ENCODE assay signal across 38 cellular contexts in the genomic region with DNA sequence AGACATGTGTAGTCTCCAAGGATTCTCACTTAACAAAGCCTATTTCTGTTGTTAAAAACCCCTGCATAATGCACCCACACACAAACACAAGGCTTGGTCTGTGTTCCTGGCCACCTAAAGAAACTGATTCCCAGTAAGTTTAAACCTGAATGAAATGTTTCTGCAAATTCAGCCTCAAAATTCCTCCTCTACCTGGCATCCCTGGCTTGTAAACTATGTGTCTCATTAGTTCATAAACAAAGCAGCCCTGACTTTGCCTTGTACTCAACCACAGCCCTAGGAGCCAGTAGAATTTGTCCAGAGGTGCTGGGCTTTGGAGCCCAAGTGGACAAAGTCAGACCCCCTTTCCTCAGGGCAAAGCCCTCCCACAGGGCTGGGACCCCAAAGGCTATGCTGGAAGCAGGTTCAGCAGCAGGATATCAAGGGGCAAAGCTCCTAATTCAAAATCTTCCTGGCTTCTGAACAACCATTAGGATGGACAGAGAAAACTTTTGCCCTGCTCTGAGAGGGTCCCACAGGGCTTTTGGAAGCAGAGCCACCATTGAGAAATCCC. TPM values are rescaled to one million over a fixed set of nuclear protein-coding genes. Genes with fewer than 3 reads are reported as not detected.
"Had no signal": no experiment of that assay in that cellular context is flagged by ENCODE, and none has a peak within 500 bp of the region (broad histone marks: within the 10 kb centered on the region; RNA-seq: fewer than 3 reads in every experiment).

No MANE protein-coding gene starts in this region.

- H3K9me3 ChIP-seq: ascending aorta, SJCRH30 had no signal

- H3K4me2 ChIP-seq: PC-9 had no signal

- H3K27me3 ChIP-seq: SJCRH30 had no signal

- ATAC-seq: activated CD4-positive, alpha-beta T cell treated with anti-CD3 and anti-CD28 coated beads for 36 hours; activated CD4-positive, CD25-positive, alpha-beta regulatory T cell treated with anti-CD3 and anti-CD28 coated beads, Interleukin-2, amount 50 U/mL, for 24 hours; activated CD8-positive, alpha-beta T cell treated with anti-CD3 and anti-CD28 coated beads, Interleukin-2, amount 10 ng/mL, durations not matched to agents 7 days and 5 days; activated T-cell treated with anti-CD3 and anti-CD28 coated beads, Interleukin-2, amount 50 U/mL, for 4 hours; WTC11 had no signal

- H3K27ac ChIP-seq: ascending aorta, cardiac muscle cell, PC-9, SJCRH30 had no signal

- H3K4me1 ChIP-seq: SJCRH30 had no signal

- H2AFZ ChIP-seq: PC-9 had no signal

- H3K36me3 ChIP-seq: ascending aorta, cardiac muscle cell, SJCRH30 had no signal

- FAIRE-seq: RCC 7860, TTC549 had no signal

- DNase-seq: activated CD4-positive, alpha-beta T cell treated with anti-CD3 and anti-CD28 coated beads for 36 hours; activated CD4-positive, alpha-beta T cell treated with anti-CD3 and anti-CD28 coated beads, Interleukin-2, amount 10 ng/mL, durations not matched to agents 7 days and 5 days; activated CD4-positive, alpha-beta T cell treated with anti-CD3 and anti-CD28 coated beads, Interleukin-2, amount 50 U/mL, for 48 hours; activated CD8-positive, alpha-beta memory T cell treated with anti-CD3 and anti-CD28 coated beads, Interleukin-2, amount 50 U/mL, for 4 hours; activated CD8-positive, alpha-beta T cell treated with anti-CD3 and anti-CD28 coated beads, Interleukin-2, amount 10 ng/mL, durations not matched to agents 7 days and 5 days; activated naive CD4-positive, alpha-beta T cell; activated naive CD4-positive, alpha-beta T cell treated with anti-CD3 and anti-CD28 coated beads, Interleukin-2, amount 50 U/mL, for 16 hours; activated naive CD8-positive, alpha-beta T cell treated with anti-CD3 and anti-CD28 coated beads for 36 hours; activated T-cell treated with anti-CD3 and anti-CD28 coated beads for 4 hours; activated T-cell treated with anti-CD3 and anti-CD28 coated beads, Interleukin-2, amount 50 U/mL, for 4 hours; amygdala; Karpas-422; KBM-7; NCI-H1048; NCI-H1105 treated with DMSO at 0.1 percent for 48 hours; NCI-H1436; NCI-H1694; NCI-H2029; NCI-H2107; NCI-H2171; NCI-H510A; NCI-H526; NCI-H748 treated with DMSO at 0.1 percent for 48 hours; PC-9; SHP77; SJCRH30 had no signal

- H3K4me3 ChIP-seq: ascending aorta, cardiac muscle cell, PC-9, SJCRH30, SK-N-MC had no signal

RNA-seq across cellular contexts. Expression of a gene that starts 2.6 kb away (rescaled TPM):
- total RNA-seq: activated CD4-positive, alpha-beta T cell treated with anti-CD3 and anti-CD28 coated beads for 36 hours; activated CD4-positive, alpha-beta T cell treated with anti-CD3 and anti-CD28 coated beads, Interleukin-2, amount 10 ng/mL, durations not matched to agents 7 days and 5 days; activated CD8-positive, alpha-beta T cell treated with anti-CD3 and anti-CD28 coated beads, Interleukin-2, amount 10 ng/mL, durations not matched to agents 7 days and 5 days; activated naive CD8-positive, alpha-beta T cell treated with anti-CD3 and anti-CD28 coated beads for 36 hours; activated T-cell treated with anti-CD3 and anti-CD28 coated beads, Interleukin-2, amount 50 U/mL, for 4 hours; activated T-helper 1 cell treated with anti-CD3 and anti-CD28 coated beads, Interleukin-12 subunit alpha, Interleukin-12 subunit beta, Interleukin-2, Interleukin-4 antibody, amounts not matched to agents 30 ng/mL and 10 ng/mL and 1 ng/mL, durations not matched to agents 14 hours and 24 hours and 36 hours; ascending aorta; cardiac muscle cell; MCF 10A; OCI-LY7; PC-9; T-helper 1 cell treated with Interleukin-12 subunit alpha and Interleukin-12 subunit beta and Interleukin-4 antibody, amounts not matched to agents 30 ng/mL and 1 ng/mL, for 36 hours; WTC11 had no signal
- polyA plus RNA-seq: cardiac muscle cell, IgD-negative memory B cell had no signal

RNA-seq across cellular contexts. Expression of a gene that starts 6.2 kb away (rescaled TPM):
- total RNA-seq: activated CD4-positive, alpha-beta T cell treated with anti-CD3 and anti-CD28 coated beads for 36 hours; activated CD4-positive, alpha-beta T cell treated with anti-CD3 and anti-CD28 coated beads, Interleukin-2, amount 10 ng/mL, durations not matched to agents 7 days and 5 days; activated CD8-positive, alpha-beta T cell treated with anti-CD3 and anti-CD28 coated beads, Interleukin-2, amount 10 ng/mL, durations not matched to agents 7 days and 5 days; activated naive CD8-positive, alpha-beta T cell treated with anti-CD3 and anti-CD28 coated beads for 36 hours; activated T-cell treated with anti-CD3 and anti-CD28 coated beads, Interleukin-2, amount 50 U/mL, for 4 hours; activated T-helper 1 cell treated with anti-CD3 and anti-CD28 coated beads, Interleukin-12 subunit alpha, Interleukin-12 subunit beta, Interleukin-2, Interleukin-4 antibody, amounts not matched to agents 30 ng/mL and 10 ng/mL and 1 ng/mL, durations not matched to agents 14 hours and 24 hours and 36 hours; ascending aorta; MCF 10A; OCI-LY7; PC-9; SJCRH30; T-helper 1 cell treated with Interleukin-12 subunit alpha and Interleukin-12 subunit beta and Interleukin-4 antibody, amounts not matched to agents 30 ng/mL and 1 ng/mL, for 36 hours; WTC11 had no signal
- polyA plus RNA-seq: IgD-negative memory B cell had no signal

RNA-seq across cellular contexts. Expression of a gene that starts 9.7 kb away (rescaled TPM):
- total RNA-seq: activated CD4-positive, alpha-beta T cell treated with anti-CD3 and anti-CD28 coated beads for 36 hours; activated CD4-positive, alpha-beta T cell treated with anti-CD3 and anti-CD28 coated beads, Interleukin-2, amount 10 ng/mL, durations not matched to agents 7 days and 5 days; activated CD8-positive, alpha-beta T cell treated with anti-CD3 and anti-CD28 coated beads, Interleukin-2, amount 10 ng/mL, durations not matched to agents 7 days and 5 days; activated naive CD8-positive, alpha-beta T cell treated with anti-CD3 and anti-CD28 coated beads for 36 hours; activated T-cell treated with anti-CD3 and anti-CD28 coated beads, Interleukin-2, amount 50 U/mL, for 4 hours; activated T-helper 1 cell treated with anti-CD3 and anti-CD28 coated beads, Interleukin-12 subunit alpha, Interleukin-12 subunit beta, Interleukin-2, Interleukin-4 antibody, amounts not matched to agents 30 ng/mL and 10 ng/mL and 1 ng/mL, durations not matched to agents 14 hours and 24 hours and 36 hours; ascending aorta; cardiac muscle cell; MCF 10A; PC-9; T-helper 1 cell treated with Interleukin-12 subunit alpha and Interleukin-12 subunit beta and Interleukin-4 antibody, amounts not matched to agents 30 ng/mL and 1 ng/mL, for 36 hours had no signal
- polyA plus RNA-seq: cardiac muscle cell, IgD-negative memory B cell had no signal

RNA-seq across cellular contexts. Expression of a gene that starts 17.2 kb away (rescaled TPM):
- total RNA-seq: activated CD4-positive, alpha-beta T cell treated with anti-CD3 and anti-CD28 coated beads for 36 hours; activated CD4-positive, alpha-beta T cell treated with anti-CD3 and anti-CD28 coated beads, Interleukin-2, amount 10 ng/mL, durations not matched to agents 7 days and 5 days; activated CD8-positive, alpha-beta T cell treated with anti-CD3 and anti-CD28 coated beads, Interleukin-2, amount 10 ng/mL, durations not matched to agents 7 days and 5 days; activated naive CD8-positive, alpha-beta T cell treated with anti-CD3 and anti-CD28 coated beads for 36 hours; activated T-cell treated with anti-CD3 and anti-CD28 coated beads, Interleukin-2, amount 50 U/mL, for 4 hours; activated T-helper 1 cell treated with anti-CD3 and anti-CD28 coated beads, Interleukin-12 subunit alpha, Interleukin-12 subunit beta, Interleukin-2, Interleukin-4 antibody, amounts not matched to agents 30 ng/mL and 10 ng/mL and 1 ng/mL, durations not matched to agents 14 hours and 24 hours and 36 hours; ascending aorta; cardiac muscle cell; MCF 10A; OCI-LY7; PC-9; T-helper 1 cell treated with Interleukin-12 subunit alpha and Interleukin-12 subunit beta and Interleukin-4 antibody, amounts not matched to agents 30 ng/mL and 1 ng/mL, for 36 hours; WTC11 had no signal
- polyA plus RNA-seq: cardiac muscle cell, IgD-negative memory B cell had no signal

RNA-seq across cellular contexts. Expression of a gene that starts 26.7 kb away (rescaled TPM):
- total RNA-seq: activated CD4-positive, alpha-beta T cell treated with anti-CD3 and anti-CD28 coated beads for 36 hours; activated CD4-positive, alpha-beta T cell treated with anti-CD3 and anti-CD28 coated beads, Interleukin-2, amount 10 ng/mL, durations not matched to agents 7 days and 5 days; activated CD8-positive, alpha-beta T cell treated with anti-CD3 and anti-CD28 coated beads, Interleukin-2, amount 10 ng/mL, durations not matched to agents 7 days and 5 days; activated naive CD8-positive, alpha-beta T cell treated with anti-CD3 and anti-CD28 coated beads for 36 hours; activated T-cell treated with anti-CD3 and anti-CD28 coated beads, Interleukin-2, amount 50 U/mL, for 4 hours; activated T-helper 1 cell treated with anti-CD3 and anti-CD28 coated beads, Interleukin-12 subunit alpha, Interleukin-12 subunit beta, Interleukin-2, Interleukin-4 antibody, amounts not matched to agents 30 ng/mL and 10 ng/mL and 1 ng/mL, durations not matched to agents 14 hours and 24 hours and 36 hours; ascending aorta; cardiac muscle cell; MCF 10A; OCI-LY7; PC-9; T-helper 1 cell treated with Interleukin-12 subunit alpha and Interleukin-12 subunit beta and Interleukin-4 antibody, amounts not matched to agents 30 ng/mL and 1 ng/mL, for 36 hours; WTC11 had no signal
- polyA plus RNA-seq: cardiac muscle cell, IgD-negative memory B cell had no signal
